In genomic region chr16:81626181-81626674, GRCh38 we compare ENCODE assay signal across 10 cellular contexts.
DNase-seq lines count a peak whose midpoint lies in the region; ATAC-seq lines count a peak whose summit lies in the region.
"Had no signal": no experiment of that assay in that cellular context is flagged by ENCODE, and none has a peak within 500 bp of the region (broad histone marks: within the 10 kb centered on the region; RNA-seq: fewer than 3 reads in every experiment).

No MANE protein-coding gene starts in this region.

- peak; percentile 84 to 86 for ATAC-seq in activated T-cell treated with anti-CD3 and anti-CD28 coated beads, Interleukin-2, amount 50 U/mL, for 72 hours (replicated peaks in 1 of 2)
- peak; percentile 2 for ATAC-seq in left colon
- ATAC-seq in sciatic nerve, result no peak

- H3K27ac ChIP-seq in subcutaneous abdominal adipose tissue (ENCODE audit: low read depth, low read length), result peak overlapping the region; percentile 30

- no peaks in the 10 kb centered on the region for H3K27me3 Mint-ChIP-seq in activated T-cell treated with anti-CD3 and anti-CD28 coated beads, Interleukin-2, amount 50 U/mL, for 72 hours (ENCODE audit: low read depth)
- H3K27me3 Mint-ChIP-seq: activated naive CD4-positive, alpha-beta T cell treated with anti-CD3 and anti-CD28 coated beads, Interleukin-2, amount 50 U/mL, for 24 hours had no signal

- H3K27ac Mint-ChIP-seq in activated T-cell treated with anti-CD3 and anti-CD28 coated beads, Interleukin-2, amount 50 U/mL, for 72 hours, result no peak overlapping the region
- H3K27ac Mint-ChIP-seq: activated naive CD4-positive, alpha-beta T cell treated with anti-CD3 and anti-CD28 coated beads, Interleukin-2, amount 50 U/mL, for 24 hours; T-helper 1 cell treated with Interleukin-12 subunit alpha and Interleukin-12 subunit beta and Interleukin-4 antibody, amounts not matched to agents 30 μg/mL and 1 μg/mL, for 36 hours had no signal

- intact Hi-C loops in left colon (cut with DNase I, micrococcal nuclease), result loop anchor here in 1 of 2 donors (10.0 kb wide), 1 partner anchor 99 kb away; no protein-coding TSS in a partner anchor
- intact Hi-C loops in sciatic nerve (cut with DNase I), result loop anchor here (10.0 kb wide), 1 partner anchor 99 kb away; no protein-coding TSS in a partner anchor

- peaks cover 22% of the 10 kb centered on the region for H3K4me1 Mint-ChIP-seq in activated T-cell treated with anti-CD3 and anti-CD28 coated beads, Interleukin-2, amount 50 U/mL, for 72 hours (ENCODE audit: low read depth)

- H3K9me3 Mint-ChIP-seq in activated T-cell treated with anti-CD3 and anti-CD28 coated beads, Interleukin-2, amount 50 U/mL, for 72 hours, result no peaks in the 10 kb centered on the region
- H3K9me3 Mint-ChIP-seq: activated naive CD4-positive, alpha-beta T cell treated with anti-CD3 and anti-CD28 coated beads, Interleukin-2, amount 50 U/mL, for 24 hours; T-helper 1 cell treated with Interleukin-12 subunit alpha and Interleukin-12 subunit beta and Interleukin-4 antibody, amounts not matched to agents 30 μg/mL and 1 μg/mL, for 36 hours had no signal

- peaks cover 0 to 3% (median 0%) of the 10 kb centered on the region in 5 donors for H3K27me3 ChIP-seq in subcutaneous abdominal adipose tissue (ENCODE audit: control insufficient read depth in 5 of 5, insufficient read depth in 4 of 5, low read length in 5 of 5)

- H3K36me3 Mint-ChIP-seq in activated T-cell treated with anti-CD3 and anti-CD28 coated beads, Interleukin-2, amount 50 U/mL, for 72 hours (ENCODE audit: insufficient read depth in 2 of 2), result peaks cover 0 to under 1% of the 10 kb centered on the region in 2 donors
- H3K36me3 Mint-ChIP-seq: activated naive CD4-positive, alpha-beta T cell treated with anti-CD3 and anti-CD28 coated beads, Interleukin-2, amount 50 U/mL, for 24 hours had no signal

- peak overlapping the region in 2 of 5 donors; percentile 1 to 48 for H3K9ac ChIP-seq in subcutaneous abdominal adipose tissue (ENCODE audit: low read length in 5 of 5)

- no peak overlapping the region for H3K4me3 Mint-ChIP-seq in activated T-cell treated with anti-CD3 and anti-CD28 coated beads, Interleukin-2, amount 50 U/mL, for 72 hours
- H3K4me3 Mint-ChIP-seq: activated naive CD4-positive, alpha-beta T cell treated with anti-CD3 and anti-CD28 coated beads, Interleukin-2, amount 50 U/mL, for 24 hours; T-helper 1 cell treated with Interleukin-12 subunit alpha and Interleukin-12 subunit beta and Interleukin-4 antibody, amounts not matched to agents 30 μg/mL and 1 μg/mL, for 36 hours had no signal

- DNase-seq in activated T-cell treated with anti-CD3 and anti-CD28 coated beads for 48 hours (ENCODE audit: low read depth) (peak; percentile 24), left colon (no peak), dedifferentiated amniotic fluid mesenchymal stem cell (ENCODE audit: extremely low spot score) (no peak), NCI-H2029 treated with DMSO at 0.1 percent for 48 hours (lab: John Stamatoyannopoulos, UW) (no peak), sciatic nerve (ENCODE audit: low spot score) (no peak)
- DNase-seq in activated T-cell treated with anti-CD3 and anti-CD28 coated beads, Interleukin-2, amount 50 U/mL, for 1 hour, result no peak
- peak; percentile 72 to 81 for DNase-seq in activated T-cell treated with anti-CD3 and anti-CD28 coated beads, Interleukin-2, amount 50 U/mL, for 72 hours

- H3K4me1 ChIP-seq in subcutaneous abdominal adipose tissue (ENCODE audit: control insufficient read depth in 5 of 5, insufficient read depth in 5 of 5, low read length in 5 of 5), result peaks cover 15 to 28% (median 24%) of the 10 kb centered on the region in 5 donors

- no peaks in the 10 kb centered on the region for H3K9me3 ChIP-seq in subcutaneous abdominal adipose tissue (ENCODE audit: control insufficient read depth in 5 of 5, low read length in 5 of 5)

- no peak overlapping the region for H3K4me3 ChIP-seq in subcutaneous abdominal adipose tissue (ENCODE audit: low read depth in 1 of 5, low read length in 5 of 5)

- peaks cover 0 to 19% (median 14%) of the 10 kb centered on the region in 5 donors for H3K36me3 ChIP-seq in subcutaneous abdominal adipose tissue (ENCODE audit: control insufficient read depth in 5 of 5, insufficient read depth in 5 of 5, low read length in 5 of 5)

Comparison
In these comparisons a context has a peak if more than half of its experiments do, and no peak if none do; other contexts are left out.
1. DNase-seq: peak in activated T-cell treated with anti-CD3 and anti-CD28 coated beads for 48 hours (single experiment) and activated T-cell treated with anti-CD3 and anti-CD28 coated beads, Interleukin-2, amount 50 U/mL, for 72 hours (2 of 2); none in activated T-cell treated with anti-CD3 and anti-CD28 coated beads, Interleukin-2, amount 50 U/mL, for 1 hour (single experiment), left colon (0 of 2), dedifferentiated amniotic fluid mesenchymal stem cell (single experiment), NCI-H2029 treated with DMSO at 0.1 percent for 48 hours (single experiment) and sciatic nerve (single experiment).